Comparison of ENCODE assay signal across 27 cellular contexts in genomic region chr19:33747273-33747672, GRCh38.
"Had no signal": no experiment of that assay in that cellular context is flagged by ENCODE, and none has a peak within 500 bp of the region (broad histone marks: within the 10 kb centered on the region; RNA-seq: fewer than 3 reads in every experiment).

No MANE protein-coding gene starts in this region.

- H2AFZ ChIP-seq: PC-9 had no signal

- H3K27ac ChIP-seq: PC-9, RWPE1, SJSA1 had no signal

- H3K4me1 ChIP-seq: SJSA1 had no signal

- H3K36me3 ChIP-seq: MG63, SJSA1 had no signal

- ATAC-seq: Right ventricle myocardium inferior had no signal

- H3K4me2 ChIP-seq: PC-9, SK-N-SH had no signal

- H3K4me3 ChIP-seq: MG63, PC-9, SJSA1 had no signal

- DNase-seq: Kasumi-1, KG1, MG63, NCI-H1048, NCI-H1092 treated with DMSO at 0.1 percent for 48 hours, NCI-H1105 treated with DMSO at 0.1 percent for 48 hours, NCI-H1436, NCI-H146, NCI-H1694, NCI-H187, NCI-H1930, NCI-H2029 treated with DMSO at 0.1 percent for 48 hours, NCI-H2171 treated with DMSO at 0.1 percent for 48 hours, NCI-H345, NCI-H446, NCI-H510A treated with DMSO at 0.1 percent for 48 hours, NCI-H524 treated with DMSO at 0.1 percent for 48 hours, NCI-H526 treated with DMSO at 0.1 percent for 48 hours, NCI-H774, PC-9, SHP77, SK-N-SH, SW 1271, T-helper 1 cell had no signal

- H3K9ac ChIP-seq: SK-N-SH had no signal

- H3K9me3 ChIP-seq: MG63, SJSA1, SK-N-SH had no signal
